Comparison of ENCODE assay signal across 11 cellular contexts in the genomic region with DNA sequence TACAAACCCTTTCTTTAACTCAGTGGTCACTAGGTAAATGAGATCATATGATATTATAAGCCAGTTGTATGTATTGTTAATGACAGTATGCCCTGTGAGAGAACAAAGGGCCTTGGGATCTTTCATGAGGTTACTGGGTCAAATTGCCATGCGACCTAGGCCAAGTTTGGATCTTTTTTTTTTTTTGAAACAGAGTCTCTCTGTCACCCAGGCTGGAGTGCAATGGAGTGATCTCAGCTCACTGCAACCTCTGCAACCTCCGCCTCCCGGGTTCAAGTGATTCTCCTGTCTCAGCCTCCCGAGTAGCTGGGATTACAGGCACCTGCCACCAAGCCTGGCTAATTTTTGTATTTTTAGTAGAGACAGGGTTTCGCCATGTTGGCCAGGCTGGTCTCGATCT. TPM values are rescaled to one million over a fixed set of nuclear protein-coding genes. Genes with fewer than 3 reads are reported as not detected.
DNase-seq lines count a peak whose midpoint lies in the region; ATAC-seq and TF ChIP-seq lines count a peak whose summit lies in the region.
"Not testable (repeated sequence)": the region's sequence is repeated elsewhere in the genome, so short reads cannot be mapped to it uniquely, and the experiment has no call there.
"Had no signal": no experiment of that assay in that cellular context is flagged by ENCODE, and none has a peak within 500 bp of the region (broad histone marks: within the 10 kb centered on the region; RNA-seq: fewer than 3 reads in every experiment).

No MANE protein-coding gene starts in this region.

- H4K8ac ChIP-seq in trophoblast cell (ENCODE audit: low read depth, low read length): not testable (repeated sequence)

- POLR2A ChIA-PET in WTC11 (lab: Charles Lee): interaction anchor here (0.9 to 3.3 kb wide), 2 partner anchors 11 to 27 kb away, joined by 3 to 24 read pairs; no protein-coding TSS in a partner anchor

- not testable (repeated sequence) for H2BK5ac ChIP-seq in trophoblast cell (ENCODE audit: low read depth, low read length, poor library complexity)

- H3K27me3 ChIP-seq in HUES48 (ENCODE audit: control insufficient read depth, insufficient read depth, low read length); Loucy (ENCODE audit: insufficient read depth, low read length, poor library complexity, severe bottlenecking); iPS-20b (ENCODE audit: insufficient read depth, low read length); trophoblast cell (ENCODE audit: insufficient read depth, low read length): not testable (repeated sequence)

- not testable (repeated sequence) for H3K9me3 Mint-ChIP-seq in WTC11, nephron progenitor cell
- peaks cover 15% of the 10 kb centered on the region for H3K9me3 Mint-ChIP-seq in glutamatergic neuron (ENCODE audit: unreplicated experiment)

- H4K20me1 ChIP-seq in Loucy (ENCODE audit: insufficient read depth, low read length, poor library complexity, severe bottlenecking): not testable (repeated sequence)

- CTCF ChIA-PET in WTC11 (lab: Charles Lee): interaction anchor here (0.7 to 1.3 kb wide), 3 partner anchors 28 to 32 kb away, joined by 3 read pairs; no protein-coding TSS in a partner anchor

- H3K9me3 ChIP-seq in HUES48 (ENCODE audit: control insufficient read depth, insufficient read depth, low read length); Loucy (ENCODE audit: insufficient read depth, low read depth, low read length); iPS-20b (ENCODE audit: insufficient read depth, low read depth, low read length); trophoblast cell (ENCODE audit: insufficient read depth, low read depth, low read length): not testable (repeated sequence)

- H3K79me2 ChIP-seq in Loucy (ENCODE audit: insufficient read depth, low read length) (peaks cover 92% of the 10 kb centered on the region), trophoblast cell (ENCODE audit: control insufficient read depth, insufficient read depth, low read length, poor library complexity) (peaks cover 29% of the 10 kb centered on the region)

- H3K36me3 ChIP-seq in HUES48 (ENCODE audit: control insufficient read depth, insufficient read depth, low read length); Loucy (ENCODE audit: insufficient read depth, low read length); trophoblast cell (ENCODE audit: control insufficient read depth in 1 of 2, insufficient read depth in 2 of 2, low read length in 2 of 2): not testable (repeated sequence)
- H3K36me3 ChIP-seq in iPS-20b (ENCODE audit: insufficient read depth, low read depth, low read length): peaks cover 17% of the 10 kb centered on the region

- peak overlapping the region; percentile 91 for H3K4ac ChIP-seq in trophoblast cell (ENCODE audit: low read depth, low read length)

- TF ChIP-seq CTCF in Loucy (conservative IDR thresholded peaks at IDR 0.05; ENCODE audit: low read length); WTC11 (IDR thresholded peaks at IDR 0.05); glutamatergic neuron (IDR thresholded peaks at IDR 0.05; ENCODE audit: partially characterized antibody, unreplicated experiment); nephron progenitor cell (IDR thresholded peaks at IDR 0.05): not testable (repeated sequence)

- H4K91ac ChIP-seq in trophoblast cell (ENCODE audit: low read depth, low read length): not testable (repeated sequence)

- H3K4me1 Mint-ChIP-seq in WTC11: peaks cover 99% of the 10 kb centered on the region
- H3K4me1 Mint-ChIP-seq in glutamatergic neuron (ENCODE audit: low read depth, unreplicated experiment): peaks cover 70% of the 10 kb centered on the region
- peaks cover 94% of the 10 kb centered on the region for H3K4me1 Mint-ChIP-seq in nephron progenitor cell

- H3K14ac ChIP-seq in trophoblast cell (ENCODE audit: low read length): not testable (repeated sequence)

- peaks cover 19% of the 10 kb centered on the region for H3K79me1 ChIP-seq in trophoblast cell (ENCODE audit: low read length)

- H3K4me2 ChIP-seq in Loucy (ENCODE audit: low read depth, low read length, poor library complexity, severe bottlenecking): peak overlapping the region; percentile 84
- H3K4me2 ChIP-seq in trophoblast cell (ENCODE audit: low read length): not testable (repeated sequence)

- not testable (repeated sequence) for ATAC-seq in WTC11

- H3K36me3 Mint-ChIP-seq in WTC11; glutamatergic neuron (ENCODE audit: unreplicated experiment); nephron progenitor cell (ENCODE audit: low read depth): not testable (repeated sequence)

- H3K4me3 ChIP-seq in HUES48 (ENCODE audit: low read depth, low read length): peak overlapping the region; percentile 45; the same call in 1 of the 2 replicates
- not testable (repeated sequence) for H3K4me3 ChIP-seq in Loucy (ENCODE audit: low read length, poor library complexity, severe bottlenecking); trophoblast cell (ENCODE audit: low read depth, low read length)
- H3K4me3 ChIP-seq in iPS-20b (ENCODE audit: low read length): peak overlapping the region; percentile 58; the same call in 1 of the 2 replicates

- not testable (repeated sequence) for H2BK12ac ChIP-seq in trophoblast cell (ENCODE audit: low read length)

- not testable (repeated sequence) for H3K9me2 ChIP-seq in Loucy (replicated peaks; ENCODE audit: low read depth, low read length)

- H3K27me3 Mint-ChIP-seq in WTC11 (ENCODE audit: low read depth); glutamatergic neuron (ENCODE audit: unreplicated experiment); nephron progenitor cell (ENCODE audit: low read depth, poor library complexity): not testable (repeated sequence)

- DNase-seq in WTC11 (ENCODE audit: low spot score); glutamatergic neuron; nephron progenitor cell; trophoblast cell: not testable (repeated sequence)

- H3K9ac ChIP-seq in HUES48 (ENCODE audit: low read depth, low read length); iPS-20b (ENCODE audit: low read depth, low read length); trophoblast cell (ENCODE audit: low read length): not testable (repeated sequence)
- peak overlapping the region; percentile 55 for H3K9ac ChIP-seq in Loucy (ENCODE audit: low read depth, low read length, poor library complexity, severe bottlenecking)

- H4K12ac ChIP-seq in trophoblast cell (ENCODE audit: low read depth, low read length): not testable (repeated sequence)

- H2BK120ac ChIP-seq in trophoblast cell (ENCODE audit: insufficient read depth, low read length, poor library complexity): not testable (repeated sequence)

- not testable (repeated sequence) for H2AFZ ChIP-seq in Loucy (ENCODE audit: low read length); trophoblast cell (ENCODE audit: insufficient read depth, low read length, poor library complexity)

- H3K4me3 Mint-ChIP-seq in WTC11: peak overlapping the region; percentile 71
- H3K4me3 Mint-ChIP-seq in glutamatergic neuron (ENCODE audit: unreplicated experiment): peak overlapping the region; percentile 20
- not testable (repeated sequence) for H3K4me3 Mint-ChIP-seq in nephron progenitor cell

- not testable (repeated sequence) for H2AK5ac ChIP-seq in trophoblast cell (ENCODE audit: low read length)

- H3K27ac Mint-ChIP-seq in WTC11; glutamatergic neuron (ENCODE audit: unreplicated experiment): not testable (repeated sequence)
- H3K27ac Mint-ChIP-seq in nephron progenitor cell: peak overlapping the region; percentile 98

- no CpG with 5 or more reads among the region's 6 CpGs for WGBS in trophoblast cell (ENCODE audit: extremely low coverage, insufficient coverage, insufficient read length)

- H3F3A ChIP-seq in Loucy (ENCODE audit: low read depth): not testable (repeated sequence)

- not testable (repeated sequence) for H3K18ac ChIP-seq in trophoblast cell (ENCODE audit: low read length)

- H3K23ac ChIP-seq in trophoblast cell (ENCODE audit: low read length): not testable (repeated sequence)

- peaks cover 91% of the 10 kb centered on the region for H3K4me1 ChIP-seq in HUES48 (ENCODE audit: control insufficient read depth, insufficient read depth, low read length)
- H3K4me1 ChIP-seq in Loucy (ENCODE audit: insufficient read depth, low read length, poor library complexity, severe bottlenecking): peaks cover 97% of the 10 kb centered on the region
- peaks cover 77% of the 10 kb centered on the region for H3K4me1 ChIP-seq in iPS-20b (ENCODE audit: insufficient read depth, low read length)
- H3K4me1 ChIP-seq in trophoblast cell (ENCODE audit: control insufficient read depth in 1 of 2, insufficient read depth in 2 of 2, low read length in 2 of 2): peaks cover 50 to 69% of the 10 kb centered on the region in 2 experiments

- H3K27ac ChIP-seq in HUES48 (ENCODE audit: low read depth, low read length) (peak overlapping the region; percentile 97), trophoblast cell (ENCODE audit: low read depth, low read length) (peak overlapping the region; percentile 14)
- not testable (repeated sequence) for H3K27ac ChIP-seq in iPS-20b (ENCODE audit: low read length)

RNA-seq across cellular contexts. Expression of gene TRIM71, which starts 27.7 kb away (rescaled TPM):
- total RNA-seq in WTC11 (2021) (237 to 274 TPM (median 238 TPM) in 3 replicates), glutamatergic neuron (ENCODE audit: unreplicated experiment) (117 TPM)
- 22.6 and 23.2 TPM in 2 replicates for polyA plus RNA-seq in trophoblast cell (2013)
- total RNA-seq: Calu3; CD4-positive, alpha-beta memory T cell; Daoy had no signal
- polyA plus RNA-seq: BJ; CD4-positive, alpha-beta memory T cell had no signal
